1 cellular context compared by ENCODE assay signal in the genomic region with DNA sequence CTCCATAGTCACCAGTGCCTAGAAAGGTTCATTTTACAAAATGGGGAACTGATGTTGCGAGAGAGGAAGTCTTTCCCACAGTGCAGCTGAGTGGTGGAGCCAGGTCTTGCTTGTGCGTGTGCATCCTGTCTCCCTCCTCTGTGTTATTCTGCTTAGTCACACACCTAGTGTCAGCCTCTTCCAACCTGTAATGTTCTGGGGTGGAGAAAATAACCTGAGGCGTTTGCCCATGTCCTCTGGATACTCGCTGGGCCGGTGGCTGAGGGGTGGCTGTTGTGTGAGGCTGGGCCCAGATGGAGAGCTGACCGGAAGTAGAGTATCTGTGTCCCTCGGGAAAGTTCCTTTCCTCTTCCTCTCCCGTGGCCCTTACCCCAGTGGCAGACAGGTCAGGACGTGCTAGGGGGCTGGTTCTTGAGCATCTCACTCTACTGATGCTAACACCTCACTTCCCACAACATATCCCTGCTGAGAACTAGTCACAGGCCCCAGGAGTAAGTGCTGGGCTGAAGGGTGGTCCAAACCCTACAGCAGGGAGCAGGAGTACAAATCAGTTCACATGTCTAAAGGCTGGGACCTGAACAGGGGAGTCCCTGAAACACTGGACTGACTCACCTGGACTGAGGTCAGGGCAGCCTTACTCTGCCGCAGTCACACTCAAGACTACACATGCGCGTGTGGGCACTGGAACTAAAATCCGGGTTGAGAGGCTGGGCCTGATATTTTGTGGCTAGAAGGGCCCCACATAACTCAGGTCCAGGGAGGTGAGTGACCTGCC.
TF ChIP-seq lines count a peak whose summit lies in the region.

No MANE protein-coding gene starts in this region.

TF ChIP-seq in GM12878, 131 proteins besides CTCF, POLR2A, EP300 and RAD21 (continued from another document):
- no peak for TF ChIP-seq RELB (IDR thresholded peaks at IDR 0.05; ENCODE audit: low read depth)
- TF ChIP-seq GABPA (IDR thresholded peaks at IDR 0.05; ENCODE audit: low read depth) = peak; percentile 67
- no peak for TF ChIP-seq HDGF (IDR thresholded peaks at IDR 0.05)
- no peak for TF ChIP-seq SREBF1 (IDR thresholded peaks at IDR 0.05; ENCODE audit: low read length)
- no peak for TF ChIP-seq ZBTB11 (CRISPR knock-in tag; IDR thresholded peaks at IDR 0.05)
- TF ChIP-seq CHD2 (IDR thresholded peaks at IDR 0.05; ENCODE audit: borderline replicate concordance, low read depth, low read length) = no peak
- TF ChIP-seq NFIC (IDR thresholded peaks at IDR 0.05; ENCODE audit: low read depth, low read length) = no peak
- TF ChIP-seq CUX1 (IDR thresholded peaks at IDR 0.05; ENCODE audit: insufficient replicate concordance, low read depth, low read length) = no peak
- TF ChIP-seq NBN (IDR thresholded peaks at IDR 0.05) = no peak
- TF ChIP-seq NFYA (IDR thresholded peaks at IDR 0.05; ENCODE audit: borderline replicate concordance, low read depth, low read length) = no peak
- no peak for TF ChIP-seq CHD4 (IDR thresholded peaks at IDR 0.05)
- TF ChIP-seq ATF3 (IDR thresholded peaks at IDR 0.05; ENCODE audit: borderline replicate concordance, extremely low read depth, low read depth, low read length) = no peak
- TF ChIP-seq PKNOX1 (IDR thresholded peaks at IDR 0.05) = no peak
- TF ChIP-seq SUPT20H (IDR thresholded peaks at IDR 0.05; ENCODE audit: borderline replicate concordance, control insufficient read depth, low read depth, low read length) = no peak
